ENCODE assay signal across 31 cellular contexts in the genomic region with DNA sequence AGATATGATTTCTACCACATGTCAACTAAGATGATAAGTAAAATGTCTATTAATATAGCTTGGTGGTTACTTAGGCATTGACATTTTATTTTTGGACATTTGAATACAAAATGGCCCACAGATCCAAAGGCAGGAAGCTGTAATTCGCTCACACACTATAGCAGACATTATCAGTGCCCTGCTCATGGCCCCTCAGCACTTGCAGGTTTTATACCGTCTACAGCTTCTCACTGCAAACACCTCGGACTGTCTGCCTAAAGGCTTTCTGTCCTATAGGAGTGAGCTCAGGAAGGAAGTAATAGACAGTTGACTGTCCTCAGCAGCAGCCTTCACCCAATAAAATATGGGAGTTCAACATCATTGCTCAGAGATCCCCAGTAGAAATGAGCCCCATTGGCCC.
DNase-seq lines count a peak whose midpoint lies in the region; ATAC-seq, FAIRE-seq and TF ChIP-seq lines count a peak whose summit lies in the region.
"Had no signal": no experiment of that assay in that cellular context is flagged by ENCODE, and none has a peak within 500 bp of the region (broad histone marks: within the 10 kb centered on the region; RNA-seq: fewer than 3 reads in every experiment).

No MANE protein-coding gene starts in this region.

- intact Hi-C loops in Calu3 (cut with micrococcal nuclease; ENCODE audit: unreplicated experiment): no loop called here
- intact Hi-C loops in HCT116 (cut with micrococcal nuclease): no loop called here
- intact Hi-C loops in ascending aorta (cut with DNase I): no loop called here

- no peaks in the 10 kb centered on the region for H3K36me3 ChIP-seq in HCT116 (ENCODE audit: control insufficient read depth in 1 of 2, insufficient read depth in 2 of 2, low read length in 2 of 2)
- H3K36me3 ChIP-seq in keratinocyte (ENCODE audit: control insufficient read depth in 2 of 2, extremely low read depth in 1 of 2, insufficient read depth in 2 of 2, low read length in 2 of 2): no peaks in the 10 kb centered on the region
- H3K36me3 ChIP-seq in ascending aorta: no peaks in the 10 kb centered on the region
- H3K36me3 ChIP-seq: esophagus squamous epithelium, heart right ventricle, lower lobe of right lung had no signal

- dilution Hi-C loops in keratinocyte (cut with MboI; ENCODE audit: extremely low pct_ligation_motif_present, low sequenced_read_pairs): no loop called here

- TF ChIP-seq CTCF in Calu3 (IDR thresholded peaks at IDR 0.05; ENCODE audit: unreplicated experiment) (no peak), HCT116 (IDR thresholded peaks at IDR 0.05 in 2 of 3, conservative IDR thresholded peaks at IDR 0.05 in 1 of 3; ENCODE audit: borderline replicate concordance in 1 of 3, insufficient read depth in 1 of 3, low read depth in 2 of 3, low read length in 2 of 3) (no peak), keratinocyte (optimal IDR thresholded peaks at IDR 0.05 in 1 of 3, IDR thresholded peaks at IDR 0.05 in 1 of 3, conservative IDR thresholded peaks at IDR 0.05 in 1 of 3; ENCODE audit: extremely low read depth in 1 of 3, insufficient read depth in 2 of 3, low read length in 3 of 3) (no peak), ascending aorta (IDR thresholded peaks at IDR 0.05) (no peak)

- H3K27ac ChIP-seq in HCT116 (ENCODE audit: low read depth, low read length): no peak overlapping the region
- peak overlapping the region; percentile 26 for H3K27ac ChIP-seq in keratinocyte (ENCODE audit: control insufficient read depth, insufficient read depth, low read length)
- no peak overlapping the region for H3K27ac ChIP-seq in ascending aorta
- H3K27ac ChIP-seq: body of pancreas, dorsolateral prefrontal cortex, esophagus squamous epithelium, heart right ventricle, lower lobe of right lung had no signal

- no peaks in the 10 kb centered on the region for H3K9me2 ChIP-seq in HCT116 (ENCODE audit: insufficient read depth)

- no peak overlapping the region for H3K4me3 Mint-ChIP-seq in Calu3 (ENCODE audit: low read depth, unreplicated experiment)
- H3K4me3 Mint-ChIP-seq in activated T-helper 17 cell treated with anti-CD3 and anti-CD28 coated beads, Interleukin-2, amount 50 U/mL, for 72 hours: peak overlapping the region; percentile 34
- H3K4me3 Mint-ChIP-seq: activated CD8-positive, alpha-beta T cell treated with anti-CD3 and anti-CD28 coated beads for 36 hours; IgD-negative memory B cell; nephron progenitor cell; T-helper 17 cell had no signal

- H3K9me3 Mint-ChIP-seq in Calu3 (ENCODE audit: low read depth, unreplicated experiment): no peaks in the 10 kb centered on the region
- H3K9me3 Mint-ChIP-seq in activated T-helper 17 cell treated with anti-CD3 and anti-CD28 coated beads, Interleukin-2, amount 50 U/mL, for 72 hours: no peaks in the 10 kb centered on the region
- H3K9me3 Mint-ChIP-seq: activated CD8-positive, alpha-beta T cell treated with anti-CD3 and anti-CD28 coated beads for 36 hours; IgD-negative memory B cell; nephron progenitor cell had no signal

- H3K9ac ChIP-seq in HCT116 (ENCODE audit: low read length) (no peak overlapping the region), keratinocyte (ENCODE audit: control insufficient read depth, extremely low read depth, insufficient read depth, low read length) (no peak overlapping the region)

- H3K27ac Mint-ChIP-seq in Calu3 (ENCODE audit: unreplicated experiment): peak overlapping the region; percentile 38
- peak overlapping the region; percentile 57 for H3K27ac Mint-ChIP-seq in activated T-helper 17 cell treated with anti-CD3 and anti-CD28 coated beads, Interleukin-2, amount 50 U/mL, for 72 hours
- H3K27ac Mint-ChIP-seq: IgD-negative memory B cell, nephron progenitor cell, T-helper 17 cell had no signal

- FAIRE-seq in keratinocyte (lab: Jason Lieb, UNC): no peak
- FAIRE-seq: endometrium, G401.6, TTC549 had no signal

- H3K4me2 ChIP-seq in HCT116 (ENCODE audit: low read length) (no peak overlapping the region), keratinocyte (ENCODE audit: control insufficient read depth, extremely low read depth, insufficient read depth, low read depth, low read length) (no peak overlapping the region)

- no peaks in the 10 kb centered on the region for H3K9me1 ChIP-seq in keratinocyte (ENCODE audit: control insufficient read depth, extremely low read depth, insufficient read depth, low read length)

- H3K79me2 ChIP-seq in HCT116 (ENCODE audit: insufficient read depth, low read length): no peaks in the 10 kb centered on the region
- no peaks in the 10 kb centered on the region for H3K79me2 ChIP-seq in keratinocyte (ENCODE audit: control insufficient read depth, insufficient read depth, low read length)

- no peaks in the 10 kb centered on the region for H3K27me3 ChIP-seq in HCT116 (ENCODE audit: insufficient read depth, low read length)
- H3K27me3 ChIP-seq in keratinocyte (ENCODE audit: control insufficient read depth, extremely low read depth, insufficient read depth, low read length): no peaks in the 10 kb centered on the region
- no peaks in the 10 kb centered on the region for H3K27me3 ChIP-seq in ascending aorta
- H3K27me3 ChIP-seq: body of pancreas, dorsolateral prefrontal cortex, esophagus squamous epithelium, heart right ventricle had no signal

- no peaks in the 10 kb centered on the region for H4K20me1 ChIP-seq in HCT116 (ENCODE audit: insufficient read depth)
- H4K20me1 ChIP-seq in keratinocyte (ENCODE audit: control insufficient read depth, extremely low read depth, insufficient read depth, low read length): no peaks in the 10 kb centered on the region

- peaks cover 48% of the 10 kb centered on the region for H3K4me1 Mint-ChIP-seq in Calu3 (ENCODE audit: low read depth, unreplicated experiment)
- H3K4me1 Mint-ChIP-seq in activated T-helper 17 cell treated with anti-CD3 and anti-CD28 coated beads, Interleukin-2, amount 50 U/mL, for 72 hours: peaks cover 17% of the 10 kb centered on the region
- H3K4me1 Mint-ChIP-seq: nephron progenitor cell had no signal

- POLR2A ChIA-PET in HCT116 (lab: Charles Lee): no interaction called here

- H3K9me3 ChIP-seq in HCT116 (ENCODE audit: control insufficient read depth in 1 of 2, insufficient read depth in 1 of 2, low read depth in 1 of 2, low read length in 2 of 2) (no peaks in the 10 kb centered on the region), keratinocyte (ENCODE audit: control insufficient read depth, low read depth, low read length) (no peaks in the 10 kb centered on the region), ascending aorta (no peaks in the 10 kb centered on the region)
- H3K9me3 ChIP-seq: body of pancreas, esophagus squamous epithelium, heart right ventricle, lower lobe of right lung, mucosa of descending colon had no signal

- BruUV-seq in Calu3 (replicated peaks; lab: Mats Ljungman, UMichigan) (no TSS peak), HCT116 (replicated peaks; lab: Mats Ljungman, UMichigan) (no TSS peak)

- peaks cover 5% of the 10 kb centered on the region for H3K36me3 Mint-ChIP-seq in Calu3 (ENCODE audit: insufficient read depth, unreplicated experiment)
- H3K36me3 Mint-ChIP-seq in activated T-helper 17 cell treated with anti-CD3 and anti-CD28 coated beads, Interleukin-2, amount 50 U/mL, for 72 hours (ENCODE audit: low read depth): no peaks in the 10 kb centered on the region

- CTCF ChIA-PET in Calu3 (lab: Charles Lee): interaction anchor here (1.3 to 1.4 kb wide), 2 partner anchors 51 to 52 kb away, joined by 3 read pairs; no protein-coding TSS in a partner anchor
- CTCF ChIA-PET in HCT116 (lab: Charles Lee): no interaction called here

- H3K4me3 ChIP-seq in HCT116 (replicated peaks in 1 of 2; ENCODE audit: low read depth in 1 of 2, low read length in 2 of 2): no peak overlapping the region
- H3K4me3 ChIP-seq in keratinocyte (ENCODE audit: control insufficient read depth in 2 of 3, extremely low read depth in 1 of 3, insufficient read depth in 2 of 3, low read depth in 1 of 3, low read length in 3 of 3): no peak overlapping the region
- no peak overlapping the region for H3K4me3 ChIP-seq in ascending aorta
- H3K4me3 ChIP-seq: body of pancreas, dorsolateral prefrontal cortex, esophagus squamous epithelium, heart right ventricle, lower lobe of right lung, mucosa of descending colon had no signal

- TF ChIP-seq POLR2A in HCT116 (IDR thresholded peaks at IDR 0.05; ENCODE audit: borderline replicate concordance, extremely low read depth, insufficient read depth, insufficient read length): no peak

- DNase-seq in Calu3 (no peak), HCT116 (ENCODE audit: low read depth, low spot score) (no peak), keratinocyte (ENCODE audit: low read depth, low spot score) (no peak), ascending aorta (ENCODE audit: low spot score in 2 of 2) (no peak), NCI-H146 (lab: John Stamatoyannopoulos, UW) (no peak)
- no peak for DNase-seq in activated CD4-positive, alpha-beta T cell treated with anti-CD3 and anti-CD28 coated beads for 48 hours
- DNase-seq: activated CD4-positive, CD25-positive, alpha-beta regulatory T cell treated with anti-CD3 and anti-CD28 coated beads, Interleukin-2, amount 50 U/mL, for 72 hours; activated CD8-positive, alpha-beta T cell treated with anti-CD3 and anti-CD28 coated beads for 36 hours; activated gamma-delta T cell; body of pancreas; C1 segment of cervical spinal cord; cerebellar nuclear complex; dorsolateral prefrontal cortex; esophagus squamous epithelium; foreskin melanocyte; heart right ventricle; lower lobe of right lung; mucosa of descending colon; NCI-H1092; NCI-H187; NCI-H2171; NCI-H510A; nephron progenitor cell; stimulated activated naive CD4-positive, alpha-beta T cell; T-helper 17 cell had no signal

- TF ChIP-seq RAD21 in HCT116 (IDR thresholded peaks at IDR 0.05; ENCODE audit: low read depth): no peak

- peaks cover under 1 to 16% of the 10 kb centered on the region in 2 experiments for H3K4me1 ChIP-seq in HCT116 (ENCODE audit: control insufficient read depth in 1 of 2, insufficient read depth in 2 of 2, low read length in 2 of 2)
- H3K4me1 ChIP-seq in keratinocyte (ENCODE audit: control insufficient read depth, extremely low read depth, insufficient read depth, low read length): peaks cover 46% of the 10 kb centered on the region
- peaks cover 0 to 9% of the 10 kb centered on the region in 2 donors for H3K4me1 ChIP-seq in ascending aorta
- H3K4me1 ChIP-seq: body of pancreas had no signal

- H2AFZ ChIP-seq in HCT116 (ENCODE audit: low read depth, low read length, poor library complexity, severe bottlenecking) (peak overlapping the region; percentile 45), keratinocyte (ENCODE audit: control insufficient read depth, low read length) (no peak overlapping the region)

- H3K27me3 Mint-ChIP-seq in Calu3 (ENCODE audit: unreplicated experiment): no peaks in the 10 kb centered on the region
- H3K27me3 Mint-ChIP-seq in activated T-helper 17 cell treated with anti-CD3 and anti-CD28 coated beads, Interleukin-2, amount 50 U/mL, for 72 hours: no peaks in the 10 kb centered on the region
- H3K27me3 Mint-ChIP-seq: activated CD8-positive, alpha-beta T cell treated with anti-CD3 and anti-CD28 coated beads for 36 hours; IgD-negative memory B cell had no signal

- ATAC-seq in HCT116 (no peak), GM21515 (IDR thresholded peaks at IDR 0.05; ENCODE audit: unreplicated experiment) (no peak)
- no peak for ATAC-seq in activated T-helper 17 cell treated with anti-CD3 and anti-CD28 coated beads, Interleukin-2, amount 50 U/mL, for 72 hours (replicated peaks)
- ATAC-seq: body of pancreas, lower lobe of right lung, mucosa of descending colon, T-helper 17 cell had no signal

- RAD21 ChIA-PET in HCT116 (lab: Charles Lee; ENCODE audit: low non-redundant PET in 1 of 2, low total read pairs in 2 of 2, uncharacterized antibody in 2 of 2, unreplicated experiment in 2 of 2): no interaction called here
